17 cellular contexts compared by ENCODE assay signal in the genomic region with DNA sequence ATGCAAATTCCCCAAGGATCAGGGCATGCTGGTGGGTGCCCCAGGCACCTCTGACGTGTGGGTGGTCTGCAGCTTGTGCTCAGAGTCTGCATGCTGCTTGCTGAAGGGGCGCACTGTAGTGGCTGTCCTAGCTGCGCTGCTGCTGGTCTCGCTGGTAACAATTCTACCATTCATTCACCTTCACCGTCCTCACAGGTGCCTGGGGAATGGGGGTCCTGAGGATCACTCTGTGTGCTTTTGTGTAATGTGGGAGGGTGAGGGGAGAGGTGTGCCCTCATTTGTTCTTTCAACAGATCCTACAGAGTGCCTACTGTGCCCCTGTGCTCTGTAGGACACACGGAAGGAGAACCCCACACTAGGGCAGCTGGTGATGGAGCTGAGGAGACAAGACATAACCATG. TPM values are rescaled to one million over a fixed set of nuclear protein-coding genes. Genes with fewer than 3 reads are reported as not detected.
DNase-seq lines count a peak whose midpoint lies in the region; ATAC-seq and TF ChIP-seq lines count a peak whose summit lies in the region.
"Had no signal": no experiment of that assay in that cellular context is flagged by ENCODE, and none has a peak within 500 bp of the region (broad histone marks: within the 10 kb centered on the region; RNA-seq: fewer than 3 reads in every experiment).

No MANE protein-coding gene starts in this region.

- H3K27me3 ChIP-seq in right atrium auricular region (no peaks in the 10 kb centered on the region), esophagus muscularis mucosa (peaks cover 0 to 93% (median 19%) of the 10 kb centered on the region in 4 donors)

- intact Hi-C loops in left cardiac atrium (cut with DNase I) (no loop called here), esophagus muscularis mucosa (cut with DNase I) (no loop called here)

- no peaks in the 10 kb centered on the region for H3K36me3 ChIP-seq in right atrium auricular region
- no peaks in the 10 kb centered on the region for H3K36me3 ChIP-seq in esophagus muscularis mucosa
- H3K36me3 ChIP-seq: Peyer's patch had no signal

- H3K9me3 ChIP-seq in right atrium auricular region (no peaks in the 10 kb centered on the region), esophagus muscularis mucosa (no peaks in the 10 kb centered on the region)
- H3K9me3 ChIP-seq: Peyer's patch had no signal

- H3K4me1 ChIP-seq in right atrium auricular region: peaks cover 0 to 21% of the 10 kb centered on the region in 2 donors
- H3K4me1 ChIP-seq in esophagus muscularis mucosa: peaks cover 13 to 24% (median 22%) of the 10 kb centered on the region in 4 donors

- no peak for TF ChIP-seq POLR2A in esophagus muscularis mucosa (IDR thresholded peaks at IDR 0.05; ENCODE audit: low read depth)

- ATAC-seq in left cardiac atrium (no peak), GM21526 (IDR thresholded peaks at IDR 0.05; ENCODE audit: low FRiP score, unreplicated experiment) (no peak), GM21786 (IDR thresholded peaks at IDR 0.05; ENCODE audit: unreplicated experiment) (no peak)

- peaks cover 12% of the 10 kb centered on the region for H3K36me3 Mint-ChIP-seq in osteocyte (ENCODE audit: unreplicated experiment)

- TF ChIP-seq CTCF in right atrium auricular region (IDR thresholded peaks at IDR 0.05): no peak
- no peak for TF ChIP-seq CTCF in esophagus muscularis mucosa (IDR thresholded peaks at IDR 0.05)
- no peak for TF ChIP-seq CTCF in osteocyte (IDR thresholded peaks at IDR 0.05)

- TF ChIP-seq EP300 in esophagus muscularis mucosa (IDR thresholded peaks at IDR 0.05): no peak

- H3K27ac Mint-ChIP-seq in osteocyte (ENCODE audit: unreplicated experiment): no peak overlapping the region

- H3K4me1 Mint-ChIP-seq in osteocyte (ENCODE audit: unreplicated experiment): peaks cover 23% of the 10 kb centered on the region

- no peaks in the 10 kb centered on the region for H3K27me3 Mint-ChIP-seq in osteocyte (ENCODE audit: unreplicated experiment)

- H3K4me3 ChIP-seq in right atrium auricular region (no peak overlapping the region), esophagus muscularis mucosa (no peak overlapping the region)
- H3K4me3 ChIP-seq: Peyer's patch had no signal

- H3K4me3 Mint-ChIP-seq in osteocyte (ENCODE audit: unreplicated experiment): no peak overlapping the region

- WGBS in esophagus muscularis mucosa: 76% methylated on average over 6 of the region's 6 CpGs

- H3K9me3 Mint-ChIP-seq in osteocyte (ENCODE audit: unreplicated experiment): no peaks in the 10 kb centered on the region

- no peak overlapping the region for H3K27ac ChIP-seq in right atrium auricular region
- H3K27ac ChIP-seq in esophagus muscularis mucosa (replicated peaks in 1 of 4): no peak overlapping the region
- H3K27ac ChIP-seq: C4-2B, Peyer's patch had no signal

- DNase-seq in right atrium auricular region (ENCODE audit: low spot score) (peak; percentile 54), left cardiac atrium (no peak), esophagus muscularis mucosa (ENCODE audit: extremely low spot score) (peak; percentile 47), osteocyte (ENCODE audit: extremely low spot score, unreplicated experiment) (peak; percentile 32), NCI-H1694 treated with DMSO at 0.1 percent for 48 hours (lab: John Stamatoyannopoulos, UW) (no peak)
- DNase-seq in activated CD4-positive, alpha-beta T cell treated with anti-CD3 and anti-CD28 coated beads, Interleukin-2, amount 50 U/mL, for 48 hours: no peak
- DNase-seq: GOT3, NCI-H1105, NCI-H1694, NCI-H2107, NCI-H2227 treated with DMSO at 0.1 percent for 48 hours, NCI-H524, Right ventricle myocardium superior had no signal

RNA-seq across cellular contexts. Expression of a gene that starts 2.1 kb away (rescaled TPM):
- total RNA-seq in right atrium auricular region (10 to 100 TPM; 12.6 to 35.4 TPM), left cardiac atrium (10 to 100 TPM; 22.4 to 23.8 TPM), esophagus muscularis mucosa (10 to 100 TPM in 2 of 4 donors, 1 to 10 TPM in 2; 3.3 to 15.8 (median 8.6) TPM), osteocyte (1,149 and 1,161 TPM in 2 replicates)

Comparison
In these comparisons a context has a peak if more than half of its experiments do, and no peak if none do; other contexts are left out.
1. DNase-seq: peak in right atrium auricular region (single experiment), esophagus muscularis mucosa (single experiment) and osteocyte (single experiment); none in left cardiac atrium (single experiment), activated CD4-positive, alpha-beta T cell treated with anti-CD3 and anti-CD28 coated beads, Interleukin-2, amount 50 U/mL, for 48 hours (0 of 2) and NCI-H1694 treated with DMSO at 0.1 percent for 48 hours (single experiment).
2. RNA of a gene that starts 2.1 kb away (total RNA-seq): 1,149 to 1,161 TPM in osteocyte; 12.6 to 35.4 TPM in right atrium auricular region, 22.4 to 23.8 TPM in left cardiac atrium and 3.3 to 15.8 TPM in esophagus muscularis mucosa; every median in the first group is over 10 times any median in the second.